Comparison of ENCODE assay signal across 21 cellular contexts in genomic region chr11:87265132-87265531, GRCh38.
DNase-seq lines count a peak whose midpoint lies in the region; ATAC-seq, FAIRE-seq and TF ChIP-seq lines count a peak whose summit lies in the region.
"Had no signal": no experiment of that assay in that cellular context is flagged by ENCODE, and none has a peak within 500 bp of the region (broad histone marks: within the 10 kb centered on the region; RNA-seq: fewer than 3 reads in every experiment).

No MANE protein-coding gene starts in this region.

- intact Hi-C loops in IMR-90 (cut with micrococcal nuclease) = no loop called here

- no peak overlapping the region for H3K4ac ChIP-seq in IMR-90 (ENCODE audit: low read depth, low read length)

- TF ChIP-seq CTCF in IMR-90 (conservative IDR thresholded peaks at IDR 0.05; ENCODE audit: low read depth, low read length) = no peak

- no peak overlapping the region for H2BK20ac ChIP-seq in IMR-90 (ENCODE audit: low read depth, low read length)

- H3K4me3 Mint-ChIP-seq in stimulated activated memory B cell treated with anti-CD40 and anti-IgM and Interleukin-4, amounts not matched to agents 10 μg/mL and 1 μg/mL and 100 μg/mL, for 72 hours = no peak overlapping the region
- H3K4me3 Mint-ChIP-seq: activated naive CD8-positive, alpha-beta T cell treated with anti-CD3 and anti-CD28 coated beads for 36 hours; stimulated activated naive CD8-positive, alpha-beta T cell treated with anti-CD3 and anti-CD28 coated beads, Interleukin-15, amount 100 ng/mL, for 72 hours had no signal

- no peaks in the 10 kb centered on the region for H3K27me3 Mint-ChIP-seq in stimulated activated memory B cell treated with anti-CD40 and anti-IgM and Interleukin-4, amounts not matched to agents 10 μg/mL and 1 μg/mL and 100 μg/mL, for 72 hours
- H3K27me3 Mint-ChIP-seq: activated naive CD8-positive, alpha-beta T cell treated with anti-CD3 and anti-CD28 coated beads for 36 hours; stimulated activated naive CD8-positive, alpha-beta T cell treated with anti-CD3 and anti-CD28 coated beads, Interleukin-15, amount 100 ng/mL, for 72 hours had no signal

- no peak overlapping the region for H3K27ac Mint-ChIP-seq in stimulated activated memory B cell treated with anti-CD40 and anti-IgM and Interleukin-4, amounts not matched to agents 10 μg/mL and 1 μg/mL and 100 μg/mL, for 72 hours
- H3K27ac Mint-ChIP-seq: activated naive CD8-positive, alpha-beta T cell treated with anti-CD3 and anti-CD28 coated beads for 36 hours; stimulated activated naive CD8-positive, alpha-beta T cell treated with anti-CD3 and anti-CD28 coated beads, Interleukin-15, amount 100 ng/mL, for 72 hours had no signal

- DNase-seq in AG08395 (ENCODE audit: low spot score) = peak; percentile 21
- peak; percentile 71 for DNase-seq in IMR-90
- peak; percentile 67 for DNase-seq in dedifferentiated amniotic fluid mesenchymal stem cell (ENCODE audit: extremely low spot score)
- peak; percentile 12 for DNase-seq in kidney tubule cell (ENCODE audit: low spot score)
- no peak for DNase-seq in GM19239 (ENCODE audit: insufficient read length, low spot score)
- DNase-seq in NCI-H82 treated with DMSO at 0.1 percent for 48 hours (lab: John Stamatoyannopoulos, UW; ENCODE audit: unreplicated experiment) = no peak
- DNase-seq: activated naive CD8-positive, alpha-beta T cell treated with anti-CD3 and anti-CD28 coated beads for 36 hours; effector memory CD4-positive, alpha-beta T cell; left ventricle myocardium inferior; NCI-H1105; NCI-H526 treated with DMSO at 0.1 percent for 48 hours; occipital lobe; OCI-M1; stimulated activated CD4-positive, alpha-beta T cell treated with anti-CD3 and anti-CD28 coated beads, Interleukin-1b, Interleukin-23, amount 100 ng/mL, for 48 hours; stimulated activated naive CD8-positive, alpha-beta T cell treated with anti-CD3 and anti-CD28 coated beads, Interleukin-15, amount 100 ng/mL, for 72 hours; upper lobe of right lung had no signal

- no peak overlapping the region for H2AK9ac ChIP-seq in IMR-90 (replicated peaks; ENCODE audit: low read depth, low read length, poor library complexity)

- no peaks in the 10 kb centered on the region for H4K20me1 ChIP-seq in IMR-90 (ENCODE audit: insufficient read depth, low read length)

- H2BK5ac ChIP-seq in IMR-90 (ENCODE audit: low read depth, low read length, poor library complexity, severe bottlenecking) = peak overlapping the region; percentile 65

- H3K9me3 Mint-ChIP-seq in stimulated activated memory B cell treated with anti-CD40 and anti-IgM and Interleukin-4, amounts not matched to agents 10 μg/mL and 1 μg/mL and 100 μg/mL, for 72 hours = no peaks in the 10 kb centered on the region
- H3K9me3 Mint-ChIP-seq: activated naive CD8-positive, alpha-beta T cell treated with anti-CD3 and anti-CD28 coated beads for 36 hours; stimulated activated naive CD8-positive, alpha-beta T cell treated with anti-CD3 and anti-CD28 coated beads, Interleukin-15, amount 100 ng/mL, for 72 hours had no signal

- H2BK120ac ChIP-seq in IMR-90 (ENCODE audit: low read depth, low read length) = no peak overlapping the region

- no peak overlapping the region for H3K4me3 ChIP-seq in IMR-90 (ENCODE audit: insufficient read depth, low read depth, low read length)
- H3K4me3 ChIP-seq: cardiac muscle cell, left ventricle myocardium inferior, upper lobe of right lung had no signal

- no peak for TF ChIP-seq RAD21 in IMR-90 (IDR thresholded peaks at IDR 0.05; ENCODE audit: low read length)

- H2AFZ ChIP-seq in IMR-90 (replicated peaks; ENCODE audit: low read length, poor library complexity) = no peak overlapping the region

- FAIRE-seq in GM19239 (lab: Jason Lieb, UNC) = no peak

- H3K27me3 ChIP-seq in IMR-90 (ENCODE audit: control insufficient read depth, insufficient read depth, low read length) = no peaks in the 10 kb centered on the region
- H3K27me3 ChIP-seq: cardiac muscle cell, upper lobe of right lung had no signal

- H3K9ac ChIP-seq in IMR-90 (ENCODE audit: low read depth, low read length) = no peak overlapping the region
- H3K9ac ChIP-seq: KMS-11 had no signal

- H2BK15ac ChIP-seq in IMR-90 (ENCODE audit: low read depth, low read length) = no peak overlapping the region

- H3K36me3 Mint-ChIP-seq in stimulated activated memory B cell treated with anti-CD40 and anti-IgM and Interleukin-4, amounts not matched to agents 10 μg/mL and 1 μg/mL and 100 μg/mL, for 72 hours = peaks cover 10% of the 10 kb centered on the region

- no TSS peak for BruUV-seq in IMR-90 (replicated peaks; lab: Mats Ljungman, UMichigan)

- no peaks in the 10 kb centered on the region for H3K36me3 ChIP-seq in IMR-90 (ENCODE audit: control insufficient read depth, insufficient read depth, low read length)
- H3K36me3 ChIP-seq: cardiac muscle cell, left ventricle myocardium inferior, upper lobe of right lung had no signal

- no peak overlapping the region for H3K56ac ChIP-seq in IMR-90 (ENCODE audit: extremely low read depth, insufficient read depth, low read length)

- 0 out of 2 replicates have a peak, but pooled peaks cover 2% of the 10 kb centered on the region for H3K4me1 ChIP-seq in IMR-90 (ENCODE audit: control insufficient read depth, insufficient read depth, low read length)
- H3K4me1 ChIP-seq: upper lobe of right lung had no signal

- H4K8ac ChIP-seq in IMR-90 (ENCODE audit: low read depth in 2 of 2, low read length in 2 of 2) = peak overlapping the region in 1 of 2 experiments; percentile 33; a peak in 2 of 4 replicates

- H3K4me2 ChIP-seq in IMR-90 (ENCODE audit: low read depth, low read length) = peak overlapping the region; percentile 17; the same call in 1 of the 2 replicates
- H3K4me2 ChIP-seq: KMS-11 had no signal

- no peak overlapping the region; the same call in 1 of the 2 replicates for H3K14ac ChIP-seq in IMR-90 (replicated peaks; ENCODE audit: low read depth, low read length)

- H3K27ac ChIP-seq in IMR-90 (ENCODE audit: insufficient read depth, low read length) = no peak overlapping the region
- H3K27ac ChIP-seq: cardiac muscle cell, KMS-11, upper lobe of right lung had no signal

- H3K4me1 Mint-ChIP-seq in stimulated activated memory B cell treated with anti-CD40 and anti-IgM and Interleukin-4, amounts not matched to agents 10 μg/mL and 1 μg/mL and 100 μg/mL, for 72 hours = no peaks in the 10 kb centered on the region
- H3K4me1 Mint-ChIP-seq: stimulated activated naive CD8-positive, alpha-beta T cell treated with anti-CD3 and anti-CD28 coated beads, Interleukin-15, amount 100 ng/mL, for 72 hours had no signal

- POLR2A ChIA-PET in IMR-90 (lab: Charles Lee; ENCODE audit: unreplicated experiment) = no interaction called here

- H3K9me1 ChIP-seq in IMR-90 (ENCODE audit: insufficient read depth, low read length) = 0 out of 2 replicates have a peak, but pooled peaks cover 3% of the 10 kb centered on the region

- peak; percentile 86 for ATAC-seq in IMR-90 (ENCODE audit: low read depth)
- no peak for ATAC-seq in GM18873 (IDR thresholded peaks at IDR 0.05; ENCODE audit: low FRiP score, unreplicated experiment)
- no peak for ATAC-seq in stimulated activated memory B cell treated with anti-CD40 and anti-IgM and Interleukin-4, amounts not matched to agents 10 μg/mL and 1 μg/mL and 100 μg/mL, for 72 hours
- ATAC-seq: activated CD4-positive, CD25-positive, alpha-beta regulatory T cell treated with anti-CD3 and anti-CD28 coated beads, Interleukin-2, amount 50 U/mL, for 24 hours; stimulated activated naive CD8-positive, alpha-beta T cell treated with anti-CD3 and anti-CD28 coated beads, Interleukin-15, amount 100 ng/mL, for 72 hours; upper lobe of right lung had no signal

- no peak overlapping the region for H2AK5ac ChIP-seq in IMR-90 (ENCODE audit: low read depth, low read length)

- no peak overlapping the region for H4K5ac ChIP-seq in IMR-90 (ENCODE audit: low read depth, low read length)

- CTCF ChIA-PET in IMR-90 (lab: Yijun Ruan, JAX) = interaction anchor here (1.0 kb wide), 1 partner anchor 326 kb away, joined by 3 read pairs; no protein-coding TSS in a partner anchor

- no peak overlapping the region for H3K23ac ChIP-seq in IMR-90 (ENCODE audit: low read depth, low read length)

- H3K18ac ChIP-seq in IMR-90 (ENCODE audit: low read depth, low read length) = no peak overlapping the region

- peaks cover 0 to 4% of the 10 kb centered on the region in 2 experiments; a peak in 1 of 4 replicates for H3K79me1 ChIP-seq in IMR-90 (ENCODE audit: low read depth in 1 of 2, low read length in 2 of 2)

- in situ Hi-C loops in IMR-90 (cut with MboI; ENCODE audit: low sequenced_read_pairs) = no loop called here

- no peak for TF ChIP-seq POLR2A in IMR-90 (IDR thresholded peaks at IDR 0.05; ENCODE audit: low read depth, low read length)

- dilution Hi-C loops in IMR-90 (cut with HindIII; ENCODE audit: low sequenced_read_pairs, unreplicated experiment) = no loop called here

- H3K9me3 ChIP-seq in IMR-90 (ENCODE audit: control insufficient read depth, insufficient read depth, low read length) = no peaks in the 10 kb centered on the region
- H3K9me3 ChIP-seq: left ventricle myocardium inferior, upper lobe of right lung had no signal

- no peak overlapping the region for H4K91ac ChIP-seq in IMR-90 (ENCODE audit: insufficient read depth, low read depth, low read length)

TF ChIP-seq in IMR-90, 13 proteins besides CTCF, POLR2A, EP300 and RAD21 (continues in another document):
- TF ChIP-seq ELK1 (IDR thresholded peaks at IDR 0.05; ENCODE audit: borderline replicate concordance, low read depth, low read length) (no peak), BHLHE40 (IDR thresholded peaks at IDR 0.05; ENCODE audit: low read depth, low read length) (no peak), RCOR1 (IDR thresholded peaks at IDR 0.05; ENCODE audit: insufficient replicate concordance, low read length) (no peak), SMC3 (IDR thresholded peaks at IDR 0.05; ENCODE audit: low read depth, low read length) (no peak), CEBPB (IDR thresholded peaks at IDR 0.05; ENCODE audit: low read depth, low read length) (no peak), MAFK (IDR thresholded peaks at IDR 0.05; ENCODE audit: low read depth, low read length) (no peak), CHD1 (IDR thresholded peaks at IDR 0.05; ENCODE audit: low read depth, low read length) (no peak), FOS (IDR thresholded peaks at IDR 0.05; ENCODE audit: low read depth, low read length) (no peak), MXI1 (IDR thresholded peaks at IDR 0.05; ENCODE audit: borderline replicate concordance, low read depth, low read length) (no peak), RFX5 (IDR thresholded peaks at IDR 0.05; ENCODE audit: low read depth, low read length) (no peak)

Comparison
In these comparisons a context has a peak if more than half of its experiments do, and no peak if none do; other contexts are left out.
1. DNase-seq: peak in AG08395 (single experiment), IMR-90 (single experiment), dedifferentiated amniotic fluid mesenchymal stem cell (single experiment) and kidney tubule cell (single experiment); none in GM19239 (single experiment) and NCI-H82 treated with DMSO at 0.1 percent for 48 hours (single experiment).